2 cellular contexts compared by ENCODE assay signal in the genomic region with DNA sequence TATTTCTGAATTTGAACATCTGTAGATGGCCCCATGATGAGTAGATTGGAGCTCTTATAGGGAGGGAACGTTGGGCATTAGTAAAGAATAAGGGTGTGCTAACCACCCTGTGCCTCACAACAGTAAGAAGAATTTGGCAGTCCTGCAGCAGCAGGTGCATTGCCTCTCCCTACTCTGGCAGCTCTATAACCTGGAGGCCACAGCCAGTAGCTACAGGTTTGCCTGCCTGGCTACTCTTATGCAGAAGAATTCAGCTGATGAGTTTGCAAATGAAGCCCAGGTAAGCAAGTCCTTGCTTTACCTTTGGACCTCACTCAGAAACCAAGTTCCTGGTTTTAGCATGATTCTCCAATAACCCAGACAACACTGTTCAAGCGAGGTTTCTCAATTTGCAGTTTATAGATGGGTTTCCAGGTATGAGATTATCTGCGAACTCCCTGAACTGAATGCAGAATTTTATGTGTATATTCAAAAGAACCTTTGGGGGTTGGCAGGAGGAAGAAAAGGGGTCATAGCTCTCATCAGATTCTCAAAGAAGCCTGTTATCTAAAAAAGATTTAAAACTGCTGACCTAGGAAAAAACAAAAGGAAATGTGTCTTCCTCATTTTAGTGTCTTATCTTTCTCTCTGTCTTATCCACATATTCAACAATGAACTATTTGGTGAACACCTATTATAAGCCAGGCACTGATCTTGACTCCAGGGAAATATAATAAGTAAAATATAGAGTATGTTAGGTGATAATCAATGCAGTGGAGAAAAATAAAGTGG.
TF ChIP-seq lines count a peak whose summit lies in the region.

No MANE protein-coding gene starts in this region.

TF ChIP-seq in HepG2, 621 proteins besides CTCF, POLR2A, EP300 and RAD21:
- TF ChIP-seq ZNF253 (CRISPR knock-in tag; IDR thresholded peaks at IDR 0.05; ENCODE audit: borderline replicate concordance) (no peak), HNF4A (CRISPR knock-in tag; IDR thresholded peaks at IDR 0.05) (no peak), MAFK (conservative IDR thresholded peaks at IDR 0.05 in 1 of 2, IDR thresholded peaks at IDR 0.05 in 1 of 2; ENCODE audit: low read length in 2 of 2) (peak; percentile 89 to 96), MAFF (IDR thresholded peaks at IDR 0.05; ENCODE audit: low read depth, low read length) (peak; percentile 92), SNRNP70 (IDR thresholded peaks at IDR 0.05; ENCODE audit: low read depth, low read length) (no peak), ZNF263 (CRISPR knock-in tag; IDR thresholded peaks at IDR 0.05) (no peak), FOXC1 (CRISPR knock-in tag; IDR thresholded peaks at IDR 0.05; ENCODE audit: borderline replicate concordance) (no peak), SNAI1 (CRISPR knock-in tag; IDR thresholded peaks at IDR 0.05; ENCODE audit: borderline replicate concordance) (no peak), NR3C1 (CRISPR knock-in tag; IDR thresholded peaks at IDR 0.05) (no peak)
- TF ChIP-seq, protein P1, sequence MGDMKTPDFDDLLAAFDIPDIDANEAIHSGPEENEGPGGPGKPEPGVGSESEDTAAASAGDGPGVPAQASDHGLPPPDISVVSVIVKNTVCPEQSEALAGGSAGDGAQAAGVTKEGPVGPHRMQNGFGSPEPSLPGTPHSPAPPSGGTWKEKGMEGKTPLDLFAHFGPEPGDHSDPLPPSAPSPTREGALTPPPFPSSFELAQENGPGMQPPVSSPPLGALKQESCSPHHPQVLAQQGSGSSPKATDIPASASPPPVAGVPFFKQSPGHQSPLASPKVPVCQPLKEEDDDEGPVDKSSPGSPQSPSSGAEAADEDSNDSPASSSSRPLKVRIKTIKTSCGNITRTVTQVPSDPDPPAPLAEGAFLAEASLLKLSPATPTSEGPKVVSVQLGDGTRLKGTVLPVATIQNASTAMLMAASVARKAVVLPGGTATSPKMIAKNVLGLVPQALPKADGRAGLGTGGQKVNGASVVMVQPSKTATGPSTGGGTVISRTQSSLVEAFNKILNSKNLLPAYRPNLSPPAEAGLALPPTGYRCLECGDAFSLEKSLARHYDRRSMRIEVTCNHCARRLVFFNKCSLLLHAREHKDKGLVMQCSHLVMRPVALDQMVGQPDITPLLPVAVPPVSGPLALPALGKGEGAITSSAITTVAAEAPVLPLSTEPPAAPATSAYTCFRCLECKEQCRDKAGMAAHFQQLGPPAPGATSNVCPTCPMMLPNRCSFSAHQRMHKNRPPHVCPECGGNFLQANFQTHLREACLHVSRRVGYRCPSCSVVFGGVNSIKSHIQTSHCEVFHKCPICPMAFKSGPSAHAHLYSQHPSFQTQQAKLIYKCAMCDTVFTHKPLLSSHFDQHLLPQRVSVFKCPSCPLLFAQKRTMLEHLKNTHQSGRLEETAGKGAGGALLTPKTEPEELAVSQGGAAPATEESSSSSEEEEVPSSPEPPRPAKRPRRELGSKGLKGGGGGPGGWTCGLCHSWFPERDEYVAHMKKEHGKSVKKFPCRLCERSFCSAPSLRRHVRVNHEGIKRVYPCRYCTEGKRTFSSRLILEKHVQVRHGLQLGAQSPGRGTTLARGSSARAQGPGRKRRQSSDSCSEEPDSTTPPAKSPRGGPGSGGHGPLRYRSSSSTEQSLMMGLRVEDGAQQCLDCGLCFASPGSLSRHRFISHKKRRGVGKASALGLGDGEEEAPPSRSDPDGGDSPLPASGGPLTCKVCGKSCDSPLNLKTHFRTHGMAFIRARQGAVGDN (CRISPR knock-in tag; IDR thresholded peaks at IDR 0.05) = no peak
- TF ChIP-seq, protein P2, sequence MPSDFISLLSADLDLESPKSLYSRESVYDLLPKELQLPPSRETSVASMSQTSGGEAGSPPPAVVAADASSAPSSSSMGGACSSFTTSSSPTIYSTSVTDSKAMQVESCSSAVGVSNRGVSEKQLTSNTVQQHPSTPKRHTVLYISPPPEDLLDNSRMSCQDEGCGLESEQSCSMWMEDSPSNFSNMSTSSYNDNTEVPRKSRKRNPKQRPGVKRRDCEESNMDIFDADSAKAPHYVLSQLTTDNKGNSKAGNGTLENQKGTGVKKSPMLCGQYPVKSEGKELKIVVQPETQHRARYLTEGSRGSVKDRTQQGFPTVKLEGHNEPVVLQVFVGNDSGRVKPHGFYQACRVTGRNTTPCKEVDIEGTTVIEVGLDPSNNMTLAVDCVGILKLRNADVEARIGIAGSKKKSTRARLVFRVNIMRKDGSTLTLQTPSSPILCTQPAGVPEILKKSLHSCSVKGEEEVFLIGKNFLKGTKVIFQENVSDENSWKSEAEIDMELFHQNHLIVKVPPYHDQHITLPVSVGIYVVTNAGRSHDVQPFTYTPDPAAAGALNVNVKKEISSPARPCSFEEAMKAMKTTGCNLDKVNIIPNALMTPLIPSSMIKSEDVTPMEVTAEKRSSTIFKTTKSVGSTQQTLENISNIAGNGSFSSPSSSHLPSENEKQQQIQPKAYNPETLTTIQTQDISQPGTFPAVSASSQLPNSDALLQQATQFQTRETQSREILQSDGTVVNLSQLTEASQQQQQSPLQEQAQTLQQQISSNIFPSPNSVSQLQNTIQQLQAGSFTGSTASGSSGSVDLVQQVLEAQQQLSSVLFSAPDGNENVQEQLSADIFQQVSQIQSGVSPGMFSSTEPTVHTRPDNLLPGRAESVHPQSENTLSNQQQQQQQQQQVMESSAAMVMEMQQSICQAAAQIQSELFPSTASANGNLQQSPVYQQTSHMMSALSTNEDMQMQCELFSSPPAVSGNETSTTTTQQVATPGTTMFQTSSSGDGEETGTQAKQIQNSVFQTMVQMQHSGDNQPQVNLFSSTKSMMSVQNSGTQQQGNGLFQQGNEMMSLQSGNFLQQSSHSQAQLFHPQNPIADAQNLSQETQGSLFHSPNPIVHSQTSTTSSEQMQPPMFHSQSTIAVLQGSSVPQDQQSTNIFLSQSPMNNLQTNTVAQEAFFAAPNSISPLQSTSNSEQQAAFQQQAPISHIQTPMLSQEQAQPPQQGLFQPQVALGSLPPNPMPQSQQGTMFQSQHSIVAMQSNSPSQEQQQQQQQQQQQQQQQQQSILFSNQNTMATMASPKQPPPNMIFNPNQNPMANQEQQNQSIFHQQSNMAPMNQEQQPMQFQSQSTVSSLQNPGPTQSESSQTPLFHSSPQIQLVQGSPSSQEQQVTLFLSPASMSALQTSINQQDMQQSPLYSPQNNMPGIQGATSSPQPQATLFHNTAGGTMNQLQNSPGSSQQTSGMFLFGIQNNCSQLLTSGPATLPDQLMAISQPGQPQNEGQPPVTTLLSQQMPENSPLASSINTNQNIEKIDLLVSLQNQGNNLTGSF (CRISPR knock-in tag; IDR thresholded peaks at IDR 0.05) = no peak

TF ChIP-seq in H1, 55 proteins besides CTCF, POLR2A, EP300 and RAD21:
- TF ChIP-seq BCL11A (IDR thresholded peaks at IDR 0.05; ENCODE audit: low read depth in 2 of 2, low read length in 2 of 2) (no peak), MAFK (IDR thresholded peaks at IDR 0.05; ENCODE audit: low read depth, low read length) (peak; percentile 60; the same call in 1 of the 2 replicates), KDM5A (IDR thresholded peaks at IDR 0.05; ENCODE audit: low read length) (no peak), TAF7 (optimal IDR thresholded peaks at IDR 0.05; ENCODE audit: borderline replicate concordance, low read depth, low read length) (no peak), RNF2 (IDR thresholded peaks at IDR 0.05; ENCODE audit: borderline replicate concordance, low read depth, low read length, missing control alignments, poor library complexity, severe bottlenecking) (no peak)
TF ChIP-seq in H1: peak in this region for 1.
